ENCODE assay signal across 1 cellular context in genomic region chr1:148522561-148523204, GRCh38.
TF ChIP-seq lines count a peak whose summit lies in the region.

No MANE protein-coding gene starts in this region.

TF ChIP-seq in WTC11, 78 proteins besides CTCF, POLR2A, EP300 and RAD21 (continued from another document):
- TF ChIP-seq, protein P1, sequence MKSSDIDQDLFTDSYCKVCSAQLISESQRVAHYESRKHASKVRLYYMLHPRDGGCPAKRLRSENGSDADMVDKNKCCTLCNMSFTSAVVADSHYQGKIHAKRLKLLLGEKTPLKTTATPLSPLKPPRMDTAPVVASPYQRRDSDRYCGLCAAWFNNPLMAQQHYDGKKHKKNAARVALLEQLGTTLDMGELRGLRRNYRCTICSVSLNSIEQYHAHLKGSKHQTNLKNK (CRISPR knock-in tag; IDR thresholded peaks at IDR 0.05) = peak; percentile 99
- TF ChIP-seq NR1H2 (CRISPR knock-in tag; IDR thresholded peaks at IDR 0.05) (peak; percentile 75; the same call in 1 of the 2 replicates), TP53 (CRISPR knock-in tag; IDR thresholded peaks at IDR 0.05) (peak; percentile 94), GTF2I (CRISPR knock-in tag; conservative IDR thresholded peaks at IDR 0.05) (peak; percentile 76), MLX (CRISPR knock-in tag; IDR thresholded peaks at IDR 0.05) (peak; percentile 87; the same call in 1 of the 2 replicates), USF1 (CRISPR knock-in tag; IDR thresholded peaks at IDR 0.05) (peak; percentile 73), ZNF121 (CRISPR knock-in tag; IDR thresholded peaks at IDR 0.05) (peak; percentile 33; the same call in 1 of the 2 replicates), ZNF532 (CRISPR knock-in tag; IDR thresholded peaks at IDR 0.05; ENCODE audit: borderline replicate concordance) (peak; percentile 100), OVOL2 (CRISPR knock-in tag; IDR thresholded peaks at IDR 0.05; ENCODE audit: borderline replicate concordance) (peak; percentile 100), EMX1 (CRISPR knock-in tag; IDR thresholded peaks at IDR 0.05) (peak; percentile 99)
- TF ChIP-seq, protein P2, sequence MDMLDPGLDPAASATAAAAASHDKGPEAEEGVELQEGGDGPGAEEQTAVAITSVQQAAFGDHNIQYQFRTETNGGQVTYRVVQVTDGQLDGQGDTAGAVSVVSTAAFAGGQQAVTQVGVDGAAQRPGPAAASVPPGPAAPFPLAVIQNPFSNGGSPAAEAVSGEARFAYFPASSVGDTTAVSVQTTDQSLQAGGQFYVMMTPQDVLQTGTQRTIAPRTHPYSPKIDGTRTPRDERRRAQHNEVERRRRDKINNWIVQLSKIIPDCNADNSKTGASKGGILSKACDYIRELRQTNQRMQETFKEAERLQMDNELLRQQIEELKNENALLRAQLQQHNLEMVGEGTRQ (CRISPR knock-in tag; IDR thresholded peaks at IDR 0.05) = peak; percentile 52; the same call in 1 of the 2 replicates
